Comparison of ENCODE assay signal across 1 cellular context in genomic region chr7:2232766-2233520, GRCh38.
A peak's percentile ranks its signal among the peaks of the same experiment; 100 is the strongest.
TF ChIP-seq lines count a peak whose summit lies in the region.

TSS of gene MAD1L1 (minus strand) at chr7:2232945. CDS start at chr7:2230133, 2,812 bp downstream.

TF ChIP-seq in A549, 52 proteins besides CTCF, POLR2A, EP300 and RAD21 (continued from another document):
- TF ChIP-seq REST (IDR thresholded peaks at IDR 0.05) (peak; percentile 99), SREBF2 (IDR thresholded peaks at IDR 0.05) (no peak), GATA3 (IDR thresholded peaks at IDR 0.05; ENCODE audit: borderline replicate concordance) (peak; percentile 69), ESRRA (IDR thresholded peaks at IDR 0.05; ENCODE audit: borderline replicate concordance, low read length) (no peak), HOXB13 (CRISPR knock-in tag; IDR thresholded peaks at IDR 0.05; ENCODE audit: low read depth) (no peak), CHD2 (IDR thresholded peaks at IDR 0.05; ENCODE audit: low read length, partially characterized antibody) (peak; percentile 97), TFCP2L1 (CRISPR knock-in tag; IDR thresholded peaks at IDR 0.05) (no peak), FOXS1 (CRISPR knock-in tag; IDR thresholded peaks at IDR 0.05) (no peak), NFE2L2 (conservative IDR thresholded peaks at IDR 0.05; ENCODE audit: low read length) (no peak), MAX (IDR thresholded peaks at IDR 0.05) (peak; percentile 64), KDM1A (IDR thresholded peaks at IDR 0.05; ENCODE audit: low read depth) (peak; percentile 95), RFX5 (IDR thresholded peaks at IDR 0.05) (no peak), JUN (IDR thresholded peaks at IDR 0.05) (peak; percentile 35 to 64; a peak in 3 of 5 replicates), CBX8 (IDR thresholded peaks at IDR 0.05) (no peak), EHMT2 (IDR thresholded peaks at IDR 0.05; ENCODE audit: low read depth) (no peak)
- TF ChIP-seq, protein P1, sequence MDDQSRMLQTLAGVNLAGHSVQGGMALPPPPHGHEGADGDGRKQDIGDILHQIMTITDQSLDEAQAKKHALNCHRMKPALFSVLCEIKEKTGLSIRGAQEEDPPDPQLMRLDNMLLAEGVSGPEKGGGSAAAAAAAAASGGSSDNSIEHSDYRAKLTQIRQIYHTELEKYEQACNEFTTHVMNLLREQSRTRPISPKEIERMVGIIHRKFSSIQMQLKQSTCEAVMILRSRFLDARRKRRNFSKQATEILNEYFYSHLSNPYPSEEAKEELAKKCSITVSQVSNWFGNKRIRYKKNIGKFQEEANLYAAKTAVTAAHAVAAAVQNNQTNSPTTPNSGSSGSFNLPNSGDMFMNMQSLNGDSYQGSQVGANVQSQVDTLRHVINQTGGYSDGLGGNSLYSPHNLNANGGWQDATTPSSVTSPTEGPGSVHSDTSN (IDR thresholded peaks at IDR 0.05): 0 out of 2 replicates have a peak, but pooled peaks have one; percentile 37
- TF ChIP-seq, protein P2, sequence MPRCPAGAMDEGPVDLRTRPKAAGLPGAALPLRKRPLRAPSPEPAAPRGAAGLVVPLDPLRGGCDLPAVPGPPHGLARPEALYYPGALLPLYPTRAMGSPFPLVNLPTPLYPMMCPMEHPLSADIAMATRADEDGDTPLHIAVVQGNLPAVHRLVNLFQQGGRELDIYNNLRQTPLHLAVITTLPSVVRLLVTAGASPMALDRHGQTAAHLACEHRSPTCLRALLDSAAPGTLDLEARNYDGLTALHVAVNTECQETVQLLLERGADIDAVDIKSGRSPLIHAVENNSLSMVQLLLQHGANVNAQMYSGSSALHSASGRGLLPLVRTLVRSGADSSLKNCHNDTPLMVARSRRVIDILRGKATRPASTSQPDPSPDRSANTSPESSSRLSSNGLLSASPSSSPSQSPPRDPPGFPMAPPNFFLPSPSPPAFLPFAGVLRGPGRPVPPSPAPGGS (IDR thresholded peaks at IDR 0.05): 0 out of 3 replicates have a peak, but pooled peaks have one; percentile 54
- TF ChIP-seq, protein P3, sequence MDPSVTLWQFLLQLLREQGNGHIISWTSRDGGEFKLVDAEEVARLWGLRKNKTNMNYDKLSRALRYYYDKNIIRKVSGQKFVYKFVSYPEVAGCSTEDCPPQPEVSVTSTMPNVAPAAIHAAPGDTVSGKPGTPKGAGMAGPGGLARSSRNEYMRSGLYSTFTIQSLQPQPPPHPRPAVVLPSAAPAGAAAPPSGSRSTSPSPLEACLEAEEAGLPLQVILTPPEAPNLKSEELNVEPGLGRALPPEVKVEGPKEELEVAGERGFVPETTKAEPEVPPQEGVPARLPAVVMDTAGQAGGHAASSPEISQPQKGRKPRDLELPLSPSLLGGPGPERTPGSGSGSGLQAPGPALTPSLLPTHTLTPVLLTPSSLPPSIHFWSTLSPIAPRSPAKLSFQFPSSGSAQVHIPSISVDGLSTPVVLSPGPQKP (IDR thresholded peaks at IDR 0.05; ENCODE audit: low read depth, low read length): no peak
